Comparison of ENCODE assay signal across 9 cellular contexts in the genomic region with DNA sequence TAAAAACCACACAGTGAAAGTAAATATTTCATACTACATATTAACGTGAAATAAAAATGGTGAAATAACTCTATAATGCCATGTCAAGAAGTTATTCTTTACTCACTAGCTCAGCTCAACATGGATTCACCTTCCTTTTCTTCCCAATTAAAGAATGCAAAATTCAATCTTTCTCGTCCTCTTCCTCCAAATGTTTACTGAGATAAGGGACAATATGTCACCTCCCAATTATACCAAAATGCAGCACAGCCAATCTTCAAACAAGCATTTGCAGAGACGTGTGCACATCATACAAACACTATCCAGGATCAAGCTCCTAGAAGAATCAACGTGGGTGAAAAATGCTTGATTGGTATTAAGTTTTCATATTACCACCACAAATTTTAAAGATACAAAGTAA. TPM values are rescaled to one million over a fixed set of nuclear protein-coding genes. Genes with fewer than 3 reads are reported as not detected.
DNase-seq lines count a peak whose midpoint lies in the region; ATAC-seq and TF ChIP-seq lines count a peak whose summit lies in the region.
"Had no signal": no experiment of that assay in that cellular context is flagged by ENCODE, and none has a peak within 500 bp of the region (broad histone marks: within the 10 kb centered on the region; RNA-seq: fewer than 3 reads in every experiment).

No MANE protein-coding gene starts in this region.

- H3K36me3 Mint-ChIP-seq in CD8-positive, alpha-beta memory T cell = peaks cover 0 to 24% (median 7%) of the 10 kb centered on the region in 3 donors

- H2AFZ ChIP-seq in mammary epithelial cell (ENCODE audit: low read depth, low read length) = no peak overlapping the region
- no peak overlapping the region for H2AFZ ChIP-seq in osteoblast (ENCODE audit: low read length)

- no peaks in the 10 kb centered on the region for H3K27me3 Mint-ChIP-seq in CD8-positive, alpha-beta memory T cell

- H3K4me1 ChIP-seq in CD8-positive, alpha-beta memory T cell (ENCODE audit: insufficient read depth, low read length) = peaks cover 94% of the 10 kb centered on the region
- H3K4me1 ChIP-seq in mammary epithelial cell (ENCODE audit: insufficient read depth, low read length) = peaks cover 48% of the 10 kb centered on the region
- peaks cover 64% of the 10 kb centered on the region for H3K4me1 ChIP-seq in osteoblast (ENCODE audit: insufficient read depth, low read length)

- H3K79me2 ChIP-seq in mammary epithelial cell (ENCODE audit: insufficient read depth, low read length) (peaks cover 99% of the 10 kb centered on the region), osteoblast (ENCODE audit: insufficient read depth, low read length) (peaks cover 98% of the 10 kb centered on the region)

- no peak for DNase-seq in CD8-positive, alpha-beta memory T cell
- DNase-seq in mammary epithelial cell = no peak
- peak; percentile 45 for DNase-seq in osteoblast (ENCODE audit: insufficient read length, low spot score, missing footprints)
- DNase-seq in NCI-H748 treated with DMSO at 0.1 percent for 48 hours (lab: John Stamatoyannopoulos, UW) = no peak
- no peak for DNase-seq in head of caudate nucleus
- DNase-seq in MV-4-11 (lab: John Stamatoyannopoulos, UW) = no peak
- DNase-seq: NCI-H82 had no signal

- no peaks in the 10 kb centered on the region for H3K9me3 Mint-ChIP-seq in CD8-positive, alpha-beta memory T cell

- intact Hi-C loops in mammary epithelial cell (cut with micrococcal nuclease) = no loop called here
- intact Hi-C loops in head of caudate nucleus (cut with DNase I) = no loop called here

- no peaks in the 10 kb centered on the region for H3K9me3 ChIP-seq in CD8-positive, alpha-beta memory T cell (ENCODE audit: low read length)
- H3K9me3 ChIP-seq in KOPT-K1 (ENCODE audit: insufficient read depth, low read length, poor library complexity, severe bottlenecking) (no peaks in the 10 kb centered on the region), mammary epithelial cell (replicated peaks; ENCODE audit: insufficient read depth, low read length) (no peaks in the 10 kb centered on the region), osteoblast (ENCODE audit: low read depth, low read length) (no peaks in the 10 kb centered on the region)

- H3K27me3 ChIP-seq in CD8-positive, alpha-beta memory T cell (ENCODE audit: insufficient read depth, low read length, poor library complexity, severe bottlenecking) = no peaks in the 10 kb centered on the region
- H3K27me3 ChIP-seq in mammary epithelial cell (ENCODE audit: insufficient read depth, low read length) (no peaks in the 10 kb centered on the region), osteoblast (ENCODE audit: insufficient read depth, low read length) (no peaks in the 10 kb centered on the region)

- dilution Hi-C loops in mammary epithelial cell (cut with HindIII; ENCODE audit: low sequenced_read_pairs) = no loop called here

- no peak for ATAC-seq in HG02571 (IDR thresholded peaks at IDR 0.05; ENCODE audit: unreplicated experiment)

- TF ChIP-seq CTCF in mammary epithelial cell (conservative IDR thresholded peaks at IDR 0.05 in 1 of 2, IDR thresholded peaks at IDR 0.05 in 1 of 2; ENCODE audit: extremely low read depth in 1 of 2, insufficient read depth in 1 of 2, low read depth in 1 of 2, low read length in 2 of 2) (no peak), osteoblast (IDR thresholded peaks at IDR 0.05; ENCODE audit: extremely low read depth, low read depth, low read length) (no peak)

- peak overlapping the region; percentile 70 for H3K4me2 ChIP-seq in mammary epithelial cell (ENCODE audit: insufficient read depth, low read depth, low read length)
- peak overlapping the region; percentile 60 for H3K4me2 ChIP-seq in osteoblast (ENCODE audit: insufficient read depth, low read length)

- H3K27ac ChIP-seq in CD8-positive, alpha-beta memory T cell (ENCODE audit: low read depth, low read length) = peak overlapping the region; percentile 20
- H3K27ac ChIP-seq in KOPT-K1 (ENCODE audit: low read depth, low read length, poor library complexity, severe bottlenecking) (peak overlapping the region; percentile 99), mammary epithelial cell (ENCODE audit: insufficient read depth, low read depth, low read length) (no peak overlapping the region), osteoblast (ENCODE audit: low read depth, low read length) (peak overlapping the region; percentile 60)

- no peak overlapping the region for H3K9ac ChIP-seq in mammary epithelial cell (ENCODE audit: insufficient read depth, low read length)

- BruUV-seq in mammary epithelial cell (replicated peaks; lab: Mats Ljungman, UMichigan) = no TSS peak

- CTCF ChIA-PET in CD8-positive, alpha-beta memory T cell (lab: Charles Lee) = interaction anchor here (0.9 to 1.4 kb wide), 4 partner anchors 9 to 82 kb away, joined by 3 to 4 read pairs (median 4); no protein-coding TSS in a partner anchor
- CTCF ChIA-PET in mammary epithelial cell (lab: Charles Lee; ENCODE audit: low non-redundant PET) = no interaction called here

- H4K20me1 ChIP-seq in mammary epithelial cell (ENCODE audit: insufficient read depth, low read length) (peaks cover 15% of the 10 kb centered on the region), osteoblast (ENCODE audit: insufficient read depth, low read length) (peaks cover 90% of the 10 kb centered on the region)

- H3K4me3 Mint-ChIP-seq in CD8-positive, alpha-beta memory T cell = peak overlapping the region; percentile 86 to 100 (median 97)

- H3K27ac Mint-ChIP-seq in CD8-positive, alpha-beta memory T cell = peak overlapping the region; percentile 48 to 99 (median 89)

- 76% methylated on average over 4 of the region's 4 CpGs for WGBS in mammary epithelial cell (ENCODE audit: low coverage, missing lambda C conversion rate)

- in situ Hi-C loops in mammary epithelial cell (cut with MboI; ENCODE audit: low sequenced_read_pairs in 2 of 2) = no loop called here

- H3K4me1 Mint-ChIP-seq in CD8-positive, alpha-beta memory T cell = peaks cover 85 to 99% (median 94%) of the 10 kb centered on the region in 3 donors

- H3K36me3 ChIP-seq in CD8-positive, alpha-beta memory T cell (ENCODE audit: insufficient read depth, low read length) = no peaks in the 10 kb centered on the region
- H3K36me3 ChIP-seq in KOPT-K1 (ENCODE audit: insufficient read depth, low read length) = peaks cover 64% of the 10 kb centered on the region
- no peaks in the 10 kb centered on the region for H3K36me3 ChIP-seq in mammary epithelial cell (ENCODE audit: insufficient read depth, low read length)
- H3K36me3 ChIP-seq in osteoblast (ENCODE audit: insufficient read depth, low read length) = peaks cover 6% of the 10 kb centered on the region

- peak overlapping the region; percentile 50 for H3K4me3 ChIP-seq in CD8-positive, alpha-beta memory T cell (ENCODE audit: low read length)
- H3K4me3 ChIP-seq in mammary epithelial cell (replicated peaks in 1 of 3; ENCODE audit: insufficient read depth in 1 of 3, low read depth in 2 of 3, low read length in 3 of 3) (no peak overlapping the region), osteoblast (ENCODE audit: insufficient read depth, low read length) (no peak overlapping the region)

- POLR2A ChIA-PET in CD8-positive, alpha-beta memory T cell (lab: Charles Lee) = interaction anchor here (1.3 kb wide), 1 partner anchor 10 kb away, joined by 3 read pairs; no protein-coding TSS in a partner anchor

RNA-seq across cellular contexts. Expression of a gene that starts 7.3 kb away (rescaled TPM):
- total RNA-seq in CD8-positive, alpha-beta memory T cell = 100 to 1,000 TPM; 339 to 368 TPM
- 598 TPM for polyA plus RNA-seq in CD8-positive, alpha-beta memory T cell
- total RNA-seq in mammary epithelial cell (100 to 1,000 TPM; 185 to 216 TPM), osteoblast (539 and 568 TPM in 2 replicates)
- polyA plus RNA-seq in mammary epithelial cell = 95.8 TPM
- polyA minus RNA-seq in mammary epithelial cell = 206 TPM
